In the genomic region with DNA sequence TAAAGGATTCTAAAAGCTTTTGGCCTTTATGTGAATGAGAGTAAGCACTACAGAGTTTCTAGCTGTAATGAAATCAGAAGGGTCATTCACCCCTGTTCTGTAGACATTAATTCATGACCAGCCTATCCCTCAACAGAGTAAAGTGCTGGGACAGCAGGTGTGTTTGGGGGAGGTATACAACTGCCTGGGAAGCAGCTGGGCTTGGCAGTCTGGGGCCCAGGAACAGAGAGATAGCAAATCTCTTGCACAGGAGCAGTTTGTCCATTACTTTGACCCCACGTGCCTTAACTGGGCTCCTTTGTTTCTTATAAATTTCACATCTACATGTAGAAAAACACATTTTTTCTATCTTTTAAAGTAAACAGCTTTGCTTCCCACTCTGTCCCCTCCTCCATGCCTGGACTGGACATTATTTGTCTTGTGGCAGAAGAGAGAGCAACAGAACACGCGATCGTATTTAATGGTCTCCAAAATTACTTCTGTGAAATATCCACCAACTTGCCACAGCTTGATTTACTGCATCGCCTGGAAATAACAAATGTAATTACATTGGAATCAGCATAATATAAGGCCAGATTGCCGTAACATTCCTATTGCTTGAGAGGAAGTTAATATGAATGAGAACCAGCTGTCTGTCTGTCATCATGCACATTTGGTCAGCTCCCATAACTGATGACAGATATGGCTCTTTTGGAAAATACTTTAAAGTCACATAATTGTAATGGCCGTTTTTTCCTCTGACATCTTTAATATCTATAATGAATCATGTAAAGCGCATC, we compare ENCODE assay signal across 16 cellular contexts.
DNase-seq lines count a peak whose midpoint lies in the region; ATAC-seq and TF ChIP-seq lines count a peak whose summit lies in the region.
"Had no signal": no experiment of that assay in that cellular context is flagged by ENCODE, and none has a peak within 500 bp of the region (broad histone marks: within the 10 kb centered on the region; RNA-seq: fewer than 3 reads in every experiment).

No MANE protein-coding gene starts in this region.

- no peak overlapping the region for H3K4me3 ChIP-seq in fibroblast of the aortic adventitia (ENCODE audit: low read depth, low read length)
- H3K4me3 ChIP-seq: tibial nerve had no signal

- DNase-seq in SHP77 (lab: John Stamatoyannopoulos, UW) (peak; percentile 15 to 29), SHP77 treated with DMSO at 0.1 percent for 48 hours (lab: John Stamatoyannopoulos, UW) (no peak), NCI-H446 treated with DMSO at 0.1 percent for 48 hours (lab: John Stamatoyannopoulos, UW) (peak; percentile 62), fibroblast of the aortic adventitia (ENCODE audit: low read depth) (peak; percentile 39)
- DNase-seq in activated effector memory CD4-positive, alpha-beta T cell treated with anti-CD3 and anti-CD28 coated beads, Interleukin-2, amount 50 U/mL, for 16 hours: no peak
- DNase-seq: activated CD4-positive, alpha-beta T cell treated with anti-CD3 and anti-CD28 coated beads, Interleukin-2, amount 10 ng/mL, durations not matched to agents 7 days and 5 days; activated naive CD4-positive, alpha-beta T cell treated with anti-CD3 and anti-CD28 coated beads, Interleukin-2, amount 50 U/mL, for 16 hours; CD8-positive, alpha-beta T cell; DMS79 treated with DMSO at 0.1 percent for 48 hours; natural killer cell; NCI-H2029 treated with DMSO at 0.1 percent for 48 hours; NCI-H774 had no signal

- TF ChIP-seq CTCF in fibroblast of the aortic adventitia (IDR thresholded peaks at IDR 0.05; ENCODE audit: insufficient read depth, low read length): no peak

- ATAC-seq in GM21447 (IDR thresholded peaks at IDR 0.05; ENCODE audit: unreplicated experiment): no peak
- no peak for ATAC-seq in GM18870 (IDR thresholded peaks at IDR 0.05; ENCODE audit: unreplicated experiment)
- no peak for ATAC-seq in HG02981 (IDR thresholded peaks at IDR 0.05; ENCODE audit: unreplicated experiment)
- ATAC-seq: CD8-positive, alpha-beta T cell; natural killer cell had no signal

Comparison
In these comparisons a context has a peak if more than half of its experiments do, and no peak if none do; other contexts are left out.
1. DNase-seq: peak in SHP77 (2 of 2), NCI-H446 treated with DMSO at 0.1 percent for 48 hours (single experiment) and fibroblast of the aortic adventitia (single experiment); none in SHP77 treated with DMSO at 0.1 percent for 48 hours (single experiment) and activated effector memory CD4-positive, alpha-beta T cell treated with anti-CD3 and anti-CD28 coated beads, Interleukin-2, amount 50 U/mL, for 16 hours (single experiment).